1 cellular context compared by ENCODE assay signal in the genomic region with DNA sequence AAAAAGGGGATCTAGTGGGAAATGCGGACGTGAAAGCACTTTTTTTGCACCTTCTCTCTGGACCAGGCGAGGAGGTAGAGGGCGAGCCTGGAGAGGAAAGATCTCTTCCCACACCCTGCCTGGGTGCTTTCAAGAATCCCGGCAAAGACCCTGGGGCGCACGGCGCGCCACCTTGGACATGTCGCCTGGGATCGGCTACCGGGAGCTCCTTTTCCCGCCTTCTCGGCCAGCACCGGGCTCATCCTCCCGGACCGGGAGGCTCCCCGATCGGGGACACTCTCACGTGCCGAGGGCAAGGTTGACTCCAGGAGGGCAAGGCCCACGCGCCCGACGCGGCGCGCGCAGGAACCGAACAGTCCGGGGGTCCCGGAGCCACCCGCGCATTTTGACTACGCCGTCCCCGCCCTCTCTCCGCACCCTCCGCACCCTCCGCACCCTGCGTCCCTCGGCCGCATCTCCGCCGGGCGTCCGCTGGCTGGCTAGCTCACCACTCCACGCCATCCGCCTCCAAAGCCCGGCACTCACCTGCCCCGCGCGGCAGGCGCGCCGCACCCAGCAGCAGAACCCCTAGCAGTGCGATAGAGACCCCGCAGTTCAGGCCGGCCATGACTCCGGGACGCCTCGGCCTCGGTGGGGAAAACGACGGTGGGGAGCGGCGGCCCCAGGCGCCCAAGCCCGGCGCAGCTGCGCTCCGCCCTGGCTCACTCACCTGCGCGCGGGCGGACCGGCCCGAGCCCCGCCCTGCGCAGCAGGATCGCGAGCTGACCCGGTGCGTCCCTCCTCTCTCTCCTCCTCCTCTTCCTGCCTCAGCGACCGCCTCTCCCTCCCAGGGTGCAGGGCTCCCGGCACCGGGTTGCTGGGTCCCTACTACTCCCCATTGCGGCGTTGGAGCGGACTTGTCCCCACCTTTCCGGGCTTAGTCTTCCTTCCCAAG.
TF ChIP-seq lines count a peak whose summit lies in the region.

A gene with protein sequence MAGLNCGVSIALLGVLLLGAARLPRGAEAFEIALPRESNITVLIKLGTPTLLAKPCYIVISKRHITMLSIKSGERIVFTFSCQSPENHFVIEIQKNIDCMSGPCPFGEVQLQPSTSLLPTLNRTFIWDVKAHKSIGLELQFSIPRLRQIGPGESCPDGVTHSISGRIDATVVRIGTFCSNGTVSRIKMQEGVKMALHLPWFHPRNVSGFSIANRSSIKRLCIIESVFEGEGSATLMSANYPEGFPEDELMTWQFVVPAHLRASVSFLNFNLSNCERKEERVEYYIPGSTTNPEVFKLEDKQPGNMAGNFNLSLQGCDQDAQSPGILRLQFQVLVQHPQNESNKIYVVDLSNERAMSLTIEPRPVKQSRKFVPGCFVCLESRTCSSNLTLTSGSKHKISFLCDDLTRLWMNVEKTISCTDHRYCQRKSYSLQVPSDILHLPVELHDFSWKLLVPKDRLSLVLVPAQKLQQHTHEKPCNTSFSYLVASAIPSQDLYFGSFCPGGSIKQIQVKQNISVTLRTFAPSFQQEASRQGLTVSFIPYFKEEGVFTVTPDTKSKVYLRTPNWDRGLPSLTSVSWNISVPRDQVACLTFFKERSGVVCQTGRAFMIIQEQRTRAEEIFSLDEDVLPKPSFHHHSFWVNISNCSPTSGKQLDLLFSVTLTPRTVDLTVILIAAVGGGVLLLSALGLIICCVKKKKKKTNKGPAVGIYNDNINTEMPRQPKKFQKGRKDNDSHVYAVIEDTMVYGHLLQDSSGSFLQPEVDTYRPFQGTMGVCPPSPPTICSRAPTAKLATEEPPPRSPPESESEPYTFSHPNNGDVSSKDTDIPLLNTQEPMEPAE (minus strand): TSS at position 698 of the 934 bp plus-strand sequence. CDS start 91 bp downstream, at position 607.

TF ChIP-seq in Ishikawa, 13 proteins besides CTCF, POLR2A, EP300 and RAD21 (continued from another document):
- TF ChIP-seq, protein P1, sequence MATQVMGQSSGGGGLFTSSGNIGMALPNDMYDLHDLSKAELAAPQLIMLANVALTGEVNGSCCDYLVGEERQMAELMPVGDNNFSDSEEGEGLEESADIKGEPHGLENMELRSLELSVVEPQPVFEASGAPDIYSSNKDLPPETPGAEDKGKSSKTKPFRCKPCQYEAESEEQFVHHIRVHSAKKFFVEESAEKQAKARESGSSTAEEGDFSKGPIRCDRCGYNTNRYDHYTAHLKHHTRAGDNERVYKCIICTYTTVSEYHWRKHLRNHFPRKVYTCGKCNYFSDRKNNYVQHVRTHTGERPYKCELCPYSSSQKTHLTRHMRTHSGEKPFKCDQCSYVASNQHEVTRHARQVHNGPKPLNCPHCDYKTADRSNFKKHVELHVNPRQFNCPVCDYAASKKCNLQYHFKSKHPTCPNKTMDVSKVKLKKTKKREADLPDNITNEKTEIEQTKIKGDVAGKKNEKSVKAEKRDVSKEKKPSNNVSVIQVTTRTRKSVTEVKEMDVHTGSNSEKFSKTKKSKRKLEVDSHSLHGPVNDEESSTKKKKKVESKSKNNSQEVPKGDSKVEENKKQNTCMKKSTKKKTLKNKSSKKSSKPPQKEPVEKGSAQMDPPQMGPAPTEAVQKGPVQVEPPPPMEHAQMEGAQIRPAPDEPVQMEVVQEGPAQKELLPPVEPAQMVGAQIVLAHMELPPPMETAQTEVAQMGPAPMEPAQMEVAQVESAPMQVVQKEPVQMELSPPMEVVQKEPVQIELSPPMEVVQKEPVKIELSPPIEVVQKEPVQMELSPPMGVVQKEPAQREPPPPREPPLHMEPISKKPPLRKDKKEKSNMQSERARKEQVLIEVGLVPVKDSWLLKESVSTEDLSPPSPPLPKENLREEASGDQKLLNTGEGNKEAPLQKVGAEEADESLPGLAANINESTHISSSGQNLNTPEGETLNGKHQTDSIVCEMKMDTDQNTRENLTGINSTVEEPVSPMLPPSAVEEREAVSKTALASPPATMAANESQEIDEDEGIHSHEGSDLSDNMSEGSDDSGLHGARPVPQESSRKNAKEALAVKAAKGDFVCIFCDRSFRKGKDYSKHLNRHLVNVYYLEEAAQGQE (IDR thresholded peaks at IDR 0.05; ENCODE audit: low read depth): no peak
- no peak for TF ChIP-seq CREB1 (IDR thresholded peaks at IDR 0.05; ENCODE audit: low read depth)
TF ChIP-seq in Ishikawa: peak in this region for 6.
